ENCODE assay signal across 15 cellular contexts in the genomic region with DNA sequence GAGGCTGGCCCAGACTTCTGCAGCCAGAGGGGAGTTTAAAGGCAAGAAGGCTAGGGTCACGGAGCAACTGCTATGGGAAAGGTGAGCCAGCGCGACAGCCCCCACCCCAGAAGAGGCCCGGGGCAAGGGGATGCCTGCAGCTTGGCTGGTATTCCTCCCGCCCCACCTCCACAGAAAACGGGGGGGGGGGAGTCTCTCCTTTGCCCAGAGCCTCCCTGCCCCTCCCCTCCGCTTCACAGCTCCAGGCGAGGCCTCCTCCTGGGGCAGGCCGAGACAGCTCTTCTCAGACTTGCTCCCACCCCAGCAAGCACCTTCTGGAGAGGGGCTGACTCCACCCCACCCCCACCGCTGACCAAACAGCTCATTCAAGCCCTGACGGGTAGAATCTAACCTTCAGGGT. TPM values are rescaled to one million over a fixed set of nuclear protein-coding genes. Genes with fewer than 3 reads are reported as not detected.
A peak's percentile ranks its signal among the peaks of the same experiment; 100 is the strongest.
DNase-seq lines count a peak whose midpoint lies in the region; ATAC-seq and TF ChIP-seq lines count a peak whose summit lies in the region.
"Had no signal": no experiment of that assay in that cellular context is flagged by ENCODE, and none has a peak within 500 bp of the region (broad histone marks: within the 10 kb centered on the region; RNA-seq: fewer than 3 reads in every experiment).

No MANE protein-coding gene starts in this region.

- H3K27me3 ChIP-seq in cardiac muscle cell (no peaks in the 10 kb centered on the region), tibial nerve (no peaks in the 10 kb centered on the region)
- H3K27me3 ChIP-seq: right lobe of liver, vagina had no signal

- TF ChIP-seq POLR2A in tibial nerve (IDR thresholded peaks at IDR 0.05): no peak

- no peaks in the 10 kb centered on the region for H3K27me3 Mint-ChIP-seq in nephron (ENCODE audit: low read depth)
- H3K27me3 Mint-ChIP-seq: activated T-helper 17 cell treated with anti-CD3 and anti-CD28 coated beads, Interleukin-2, amount 50 U/mL, for 72 hours had no signal

- peaks cover 25% of the 10 kb centered on the region for H3K36me3 Mint-ChIP-seq in nephron (ENCODE audit: low read depth)

- TF ChIP-seq CTCF in cardiac muscle cell (IDR thresholded peaks at IDR 0.05; ENCODE audit: low read depth, low read length) (no peak), nephron (IDR thresholded peaks at IDR 0.05; ENCODE audit: unreplicated experiment in 3 of 3) (no peak), tibial nerve (IDR thresholded peaks at IDR 0.05) (no peak)

- intact Hi-C loops in left cardiac atrium (cut with DNase I) (no loop called here), left ventricle myocardium superior (cut with micrococcal nuclease) (no loop called here)

- peaks cover 62% of the 10 kb centered on the region for H3K4me1 Mint-ChIP-seq in nephron

- peak overlapping the region; percentile 7 to 66 (median 47) for H3K27ac Mint-ChIP-seq in nephron

- WGBS in tibial nerve, 2 donors: 63 to 71% methylated on average over 11 of the region's 11 CpGs

- H3K4me3 Mint-ChIP-seq in nephron: no peak overlapping the region
- H3K4me3 Mint-ChIP-seq: activated T-helper 17 cell treated with anti-CD3 and anti-CD28 coated beads, Interleukin-2, amount 50 U/mL, for 72 hours had no signal

- DNase-seq in cardiac muscle cell (ENCODE audit: low read depth in 1 of 2, low spot score in 1 of 2) (no peak), left cardiac atrium (no peak), left ventricle myocardium superior (no peak), tibial nerve (ENCODE audit: low spot score in 2 of 2) (no peak), NCI-H2171 treated with DMSO at 0.1 percent for 48 hours (lab: John Stamatoyannopoulos, UW) (no peak), globus pallidus (ENCODE audit: low spot score) (no peak)
- DNase-seq: activated CD4-positive, alpha-beta T cell treated with anti-CD3 and anti-CD28 coated beads, Interleukin-2, amount 50 U/mL, for 1 hour; NCI-H2107; SIG-M5; stimulated activated CD4-positive, alpha-beta T cell treated with anti-CD3 and anti-CD28 coated beads, Interleukin-2, amount 100 ng/mL, for 48 hours had no signal

- H3K36me3 ChIP-seq in cardiac muscle cell (no peaks in the 10 kb centered on the region), tibial nerve (no peaks in the 10 kb centered on the region)
- H3K36me3 ChIP-seq: right lobe of liver, vagina had no signal

- ATAC-seq in left cardiac atrium (no peak), left ventricle myocardium superior (peak; percentile 17), GM19035 (IDR thresholded peaks at IDR 0.05; ENCODE audit: unreplicated experiment) (no peak)
- ATAC-seq: activated T-helper 17 cell treated with anti-CD3 and anti-CD28 coated beads, Interleukin-2, amount 50 U/mL, for 72 hours; right lobe of liver had no signal

- H3K27ac ChIP-seq in cardiac muscle cell (peak overlapping the region; percentile 40), tibial nerve (no peak overlapping the region)
- H3K27ac ChIP-seq: right lobe of liver, vagina had no signal

- H3K9me3 ChIP-seq in cardiac muscle cell (ENCODE audit: low read depth) (no peaks in the 10 kb centered on the region), tibial nerve (no peaks in the 10 kb centered on the region)
- H3K9me3 ChIP-seq: right lobe of liver, vagina had no signal

- no peak overlapping the region for H3K4me3 ChIP-seq in cardiac muscle cell
- H3K4me3 ChIP-seq in tibial nerve: no peak overlapping the region
- H3K4me3 ChIP-seq: right lobe of liver, vagina had no signal

- peaks cover 49% of the 10 kb centered on the region for H3K4me1 ChIP-seq in cardiac muscle cell (ENCODE audit: low read depth)
- H3K4me1 ChIP-seq in tibial nerve: peaks cover 0 to 57% (median 6%) of the 10 kb centered on the region in 4 donors

- no peak for TF ChIP-seq EP300 in tibial nerve (IDR thresholded peaks at IDR 0.05)

- no peaks in the 10 kb centered on the region for H3K9me3 Mint-ChIP-seq in nephron
- H3K9me3 Mint-ChIP-seq: activated T-helper 17 cell treated with anti-CD3 and anti-CD28 coated beads, Interleukin-2, amount 50 U/mL, for 72 hours had no signal

RNA-seq across cellular contexts. Expression of a gene that starts 13.4 kb away (rescaled TPM):
- 140 and 144 TPM in 2 replicates for total RNA-seq in cardiac muscle cell
- polyA plus RNA-seq in cardiac muscle cell: 278 and 318 TPM in 2 replicates
- total RNA-seq in left cardiac atrium: 100 to 1,000 TPM; 106 to 118 TPM
- total RNA-seq in left ventricle myocardium superior: 138 TPM
- 10 to 100 TPM; 33.1 to 65.1 (median 41.1) TPM for total RNA-seq in tibial nerve
